8 cellular contexts compared by ENCODE assay signal in genomic region chr16:72467157-72467759, GRCh38.
DNase-seq lines count a peak whose midpoint lies in the region; ATAC-seq, FAIRE-seq and TF ChIP-seq lines count a peak whose summit lies in the region.

No MANE protein-coding gene starts in this region.

- H3K27ac Mint-ChIP-seq in GM23338 = no peak overlapping the region
- no peak overlapping the region for H3K27ac Mint-ChIP-seq in activated CD4-positive, alpha-beta memory T cell treated with anti-CD3 and anti-CD28 coated beads, Interleukin-2, amount 10 ng/mL, durations not matched to agents 7 days and 5 days

- POLR2A ChIA-PET in K562 (lab: Yijun Ruan, JAX) = no interaction called here
- POLR2A ChIA-PET in activated CD4-positive, alpha-beta memory T cell treated with anti-CD3 and anti-CD28 coated beads, Interleukin-2, amount 10 ng/mL, durations not matched to agents 7 days and 5 days (lab: Charles Lee) = interaction anchor here (0.5 kb wide), 1 partner anchor 267 kb away, joined by 4 read pairs; no protein-coding TSS in a partner anchor

- H3K4me3 Mint-ChIP-seq in GM23338 = no peak overlapping the region
- no peak overlapping the region for H3K4me3 Mint-ChIP-seq in activated CD4-positive, alpha-beta memory T cell treated with anti-CD3 and anti-CD28 coated beads, Interleukin-2, amount 10 ng/mL, durations not matched to agents 7 days and 5 days

- H3K4me3 ChIP-seq in GM23338 (no peak overlapping the region), K562 (no peak overlapping the region), right lobe of liver (no peak overlapping the region), prostate gland (no peak overlapping the region)

- no peaks in the 10 kb centered on the region for H3K9me1 ChIP-seq in K562 (ENCODE audit: control insufficient read depth, insufficient read depth, low read length)

- H3K9ac ChIP-seq in K562 (ENCODE audit: insufficient read depth in 1 of 2, low read depth in 2 of 2, low read length in 2 of 2) = no peak overlapping the region

- CTCF ChIA-PET in K562 (lab: Yijun Ruan, JAX; ENCODE audit: low intra/inter-chr PET ratio) = interaction anchor here (0.8 to 2.2 kb wide), 3 partner anchors 67 to 343 kb away, joined by 3 to 7 read pairs (median 4); no protein-coding TSS in a partner anchor
- CTCF ChIA-PET in activated CD4-positive, alpha-beta memory T cell treated with anti-CD3 and anti-CD28 coated beads, Interleukin-2, amount 10 ng/mL, durations not matched to agents 7 days and 5 days (lab: Charles Lee) = interaction anchor here (0.9 to 2.2 kb wide), 3 partner anchors 16 to 343 kb away, joined by 3 to 18 read pairs (median 5); no protein-coding TSS in a partner anchor

- TF ChIP-seq RAD21 in K562 (CRISPR knock-in tag; conservative IDR thresholded peaks at IDR 0.05 in 1 of 2, IDR thresholded peaks at IDR 0.05 in 1 of 2) = peak; percentile 39 to 59; a peak in 3 of 4 replicates

- no peaks in the 10 kb centered on the region for H3F3A ChIP-seq in GM23338 (replicated peaks; ENCODE audit: low read depth)

- intact Hi-C loops in K562 (cut with micrococcal nuclease) (loop anchor here (5.0 kb wide), 2 partner anchors 225 to 340 kb away; no protein-coding TSS in a partner anchor), right lobe of liver (cut with DNase I) (loop anchor here (10.0 kb wide), 1 partner anchor 342 kb away; no protein-coding TSS in a partner anchor), prostate gland (cut with DNase I) (loop anchor here (10.0 kb wide), 1 partner anchor 342 kb away; no protein-coding TSS in a partner anchor)

- H2AFZ ChIP-seq in GM23338 (no peak overlapping the region), K562 (ENCODE audit: low read depth, low read length) (no peak overlapping the region)

- H3K4me2 ChIP-seq in GM23338 (no peak overlapping the region), K562 (ENCODE audit: insufficient read depth, low read length) (no peak overlapping the region)

- no peaks in the 10 kb centered on the region; the same call in 2 of the 3 replicates for H3K4me1 Mint-ChIP-seq in GM23338
- H3K4me1 Mint-ChIP-seq in activated CD4-positive, alpha-beta memory T cell treated with anti-CD3 and anti-CD28 coated beads, Interleukin-2, amount 10 ng/mL, durations not matched to agents 7 days and 5 days = peaks cover 4% of the 10 kb centered on the region

- H4K20me1 ChIP-seq in GM23338 (replicated peaks; ENCODE audit: insufficient read depth) (no peaks in the 10 kb centered on the region), K562 (replicated peaks; ENCODE audit: control insufficient read depth, insufficient read depth, low read length) (no peaks in the 10 kb centered on the region)

- WGBS in K562 (ENCODE audit: insufficient coverage, low coverage, missing lambda C conversion rate) = 0% methylated on average over 3 of the region's 3 CpGs
- 15% methylated on average over 3 of the region's 3 CpGs for WGBS in right lobe of liver (ENCODE audit: insufficient coverage, low coverage, low lambda C conversion rate, missing lambda C conversion rate)
- 46% methylated on average over 3 of the region's 3 CpGs for WGBS in prostate gland

- TF ChIP-seq EP300 in K562 (IDR thresholded peaks at IDR 0.05; ENCODE audit: low read length) = no peak

- H3K27me3 ChIP-seq in GM23338 (ENCODE audit: insufficient read depth) (no peaks in the 10 kb centered on the region), K562 (ENCODE audit: control insufficient read depth in 2 of 2, insufficient read depth in 2 of 2, low read length in 2 of 2) (no peaks in the 10 kb centered on the region), right lobe of liver (no peaks in the 10 kb centered on the region), prostate gland (replicated peaks; ENCODE audit: insufficient read depth) (no peaks in the 10 kb centered on the region)

- H3K79me2 ChIP-seq in GM23338 (replicated peaks; ENCODE audit: insufficient read depth) = no peaks in the 10 kb centered on the region
- no peaks in the 10 kb centered on the region for H3K79me2 ChIP-seq in K562 (ENCODE audit: control insufficient read depth, insufficient read depth, low read length)

- DNase-seq in Ammon's horn (ENCODE audit: low spot score) (peak; percentile 71), GM23338 (ENCODE audit: low spot score) (peak; percentile 81), NCI-H2171 treated with DMSO at 0.1 percent for 48 hours (lab: John Stamatoyannopoulos, UW) (peak; percentile 87), K562 (ENCODE audit: extremely low read depth in 1 of 4, low spot score in 3 of 4) (peak; percentile 7 to 30 (median 11)), right lobe of liver (no peak), prostate gland (ENCODE audit: low spot score) (no peak)
- no peak for DNase-seq in activated CD4-positive, alpha-beta memory T cell treated with anti-CD3 and anti-CD28 coated beads, Interleukin-2, amount 10 ng/mL, durations not matched to agents 7 days and 5 days

- BruUV-seq in K562 (replicated peaks; lab: Mats Ljungman, UMichigan) = no TSS peak

- in situ Hi-C loops in K562 (cut with MboI) = no loop called here

- peak; percentile 73 to 83 for TF ChIP-seq CTCF in GM23338 (conservative IDR thresholded peaks at IDR 0.05; ENCODE audit: low read depth in 2 of 2)
- peak; percentile 48 to 63 (median 53); a peak in 5 of 6 replicates for TF ChIP-seq CTCF in K562 (IDR thresholded peaks at IDR 0.05 in 2 of 3, conservative IDR thresholded peaks at IDR 0.05 in 1 of 3; ENCODE audit: insufficient read depth in 2 of 3, low read depth in 1 of 3, low read length in 3 of 3)
- peak; percentile 37 to 61 (median 56) for TF ChIP-seq CTCF in right lobe of liver (IDR thresholded peaks at IDR 0.05)
- TF ChIP-seq CTCF in prostate gland (IDR thresholded peaks at IDR 0.05) = peak in 2 of 4 experiments; percentile 27 to 44

- FAIRE-seq in K562 (lab: Jason Lieb, UNC) = peak; percentile 15

- H3K36me3 Mint-ChIP-seq in GM23338 (ENCODE audit: low read depth) = no peaks in the 10 kb centered on the region
- H3K36me3 Mint-ChIP-seq in activated CD4-positive, alpha-beta memory T cell treated with anti-CD3 and anti-CD28 coated beads, Interleukin-2, amount 10 ng/mL, durations not matched to agents 7 days and 5 days (ENCODE audit: low read depth) = no peaks in the 10 kb centered on the region

- no peak overlapping the region for H3K27ac ChIP-seq in GM23338 (ENCODE audit: low read depth)
- H3K27ac ChIP-seq in K562 (ENCODE audit: extremely low read depth, low read depth, low read length) = no peak overlapping the region
- H3K27ac ChIP-seq in right lobe of liver = no peak overlapping the region
- H3K27ac ChIP-seq in prostate gland = no peak overlapping the region

- H3K9me2 ChIP-seq in GM23338 (ENCODE audit: insufficient read depth) = no peaks in the 10 kb centered on the region

- H3K9me3 ChIP-seq in K562 (replicated peaks; ENCODE audit: control insufficient read depth, insufficient read depth, low read depth, low read length) = no peaks in the 10 kb centered on the region
- no peaks in the 10 kb centered on the region for H3K9me3 ChIP-seq in right lobe of liver
- H3K9me3 ChIP-seq in prostate gland = no peaks in the 10 kb centered on the region

- TF ChIP-seq POLR2A in K562 (conservative IDR thresholded peaks at IDR 0.05) = no peak
- TF ChIP-seq POLR2A in right lobe of liver (IDR thresholded peaks at IDR 0.05) = no peak
- TF ChIP-seq POLR2A in prostate gland (IDR thresholded peaks at IDR 0.05) = no peak

- ATAC-seq in GM23338 (peak; percentile 88), K562 (peak; percentile 66), right lobe of liver (peak; percentile 62 to 80 (median 68)), GM21390 (IDR thresholded peaks at IDR 0.05; ENCODE audit: unreplicated experiment) (no peak)

- no peaks in the 10 kb centered on the region for H3K9me3 Mint-ChIP-seq in GM23338
- H3K9me3 Mint-ChIP-seq in activated CD4-positive, alpha-beta memory T cell treated with anti-CD3 and anti-CD28 coated beads, Interleukin-2, amount 10 ng/mL, durations not matched to agents 7 days and 5 days = no peaks in the 10 kb centered on the region

- H3K36me3 ChIP-seq in GM23338 (ENCODE audit: insufficient read depth) = no peaks in the 10 kb centered on the region
- H3K36me3 ChIP-seq in K562 (ENCODE audit: control insufficient read depth, insufficient read depth, low read length) = no peaks in the 10 kb centered on the region
- no peaks in the 10 kb centered on the region for H3K36me3 ChIP-seq in right lobe of liver
- no peaks in the 10 kb centered on the region for H3K36me3 ChIP-seq in prostate gland

- no peaks in the 10 kb centered on the region for H3K27me3 Mint-ChIP-seq in GM23338 (ENCODE audit: insufficient read depth, low read depth, poor library complexity)
- no peaks in the 10 kb centered on the region for H3K27me3 Mint-ChIP-seq in activated CD4-positive, alpha-beta memory T cell treated with anti-CD3 and anti-CD28 coated beads, Interleukin-2, amount 10 ng/mL, durations not matched to agents 7 days and 5 days

- no peaks in the 10 kb centered on the region for H3K4me1 ChIP-seq in GM23338 (ENCODE audit: insufficient read depth)
- no peaks in the 10 kb centered on the region for H3K4me1 ChIP-seq in K562 (replicated peaks in 1 of 2; ENCODE audit: control insufficient read depth in 2 of 2, insufficient read depth in 2 of 2, low read length in 2 of 2)
- H3K4me1 ChIP-seq in right lobe of liver = no peaks in the 10 kb centered on the region
- H3K4me1 ChIP-seq in prostate gland (replicated peaks) = no peaks in the 10 kb centered on the region

TF ChIP-seq in GM23338, 12 proteins besides CTCF, POLR2A, EP300 and RAD21 (continues in another document):
- TF ChIP-seq ZNF114 (CRISPR knock-in tag; IDR thresholded peaks at IDR 0.05) = no peak
- no peak for TF ChIP-seq NANOG (IDR thresholded peaks at IDR 0.05; ENCODE audit: borderline replicate concordance)
- TF ChIP-seq POLR2AphosphoS5 (IDR thresholded peaks at IDR 0.05; ENCODE audit: low read depth) = no peak
- TF ChIP-seq ZNF331 (CRISPR knock-in tag; IDR thresholded peaks at IDR 0.05; ENCODE audit: low read depth) = no peak
- TF ChIP-seq STAT1 (IDR thresholded peaks at IDR 0.05; ENCODE audit: unreplicated experiment) = no peak
- TF ChIP-seq EZH2phosphoT487 (IDR thresholded peaks at IDR 0.05; ENCODE audit: unreplicated experiment) = no peak
- TF ChIP-seq CREB1 (CRISPR knock-in tag; IDR thresholded peaks at IDR 0.05; ENCODE audit: low read depth) = no peak

TF ChIP-seq in K562, 482 proteins besides CTCF, POLR2A, EP300 and RAD21 (continues in another document):
- TF ChIP-seq SRSF1 (IDR thresholded peaks at IDR 0.05; ENCODE audit: low read depth, low read length) (no peak), BRCA1 (IDR thresholded peaks at IDR 0.05) (no peak), BRCA1 (CRISPR knock-in tag; IDR thresholded peaks at IDR 0.05) (no peak), ZNF76 (CRISPR knock-in tag; IDR thresholded peaks at IDR 0.05; ENCODE audit: borderline replicate concordance) (no peak), CHD2 (IDR thresholded peaks at IDR 0.05; ENCODE audit: low read depth, low read length) (no peak), HDAC8 (tag; IDR thresholded peaks at IDR 0.05) (no peak), SMC3 (conservative IDR thresholded peaks at IDR 0.05; ENCODE audit: insufficient read depth, low read depth, low read length) (peak; percentile 45; the same call in 1 of the 2 replicates)

Comparison
In these comparisons a context has a peak if more than half of its experiments do, and no peak if none do; other contexts are left out.
1. DNase-seq: peak in Ammon's horn (single experiment), GM23338 (single experiment), NCI-H2171 treated with DMSO at 0.1 percent for 48 hours (single experiment) and K562 (4 of 4); none in right lobe of liver (0 of 3), prostate gland (single experiment) and activated CD4-positive, alpha-beta memory T cell treated with anti-CD3 and anti-CD28 coated beads, Interleukin-2, amount 10 ng/mL, durations not matched to agents 7 days and 5 days (single experiment).